ENCODE assay signal across 25 cellular contexts in genomic region chr2:218030409-218031195, GRCh38. TPM values are rescaled to one million over a fixed set of nuclear protein-coding genes. Genes with fewer than 3 reads are reported as not detected.
A peak's percentile ranks its signal among the peaks of the same experiment; 100 is the strongest.
DNase-seq lines count a peak whose midpoint lies in the region; ATAC-seq and TF ChIP-seq lines count a peak whose summit lies in the region.
"Had no signal": no experiment of that assay in that cellular context is flagged by ENCODE, and none has a peak within 500 bp of the region (broad histone marks: within the 10 kb centered on the region; RNA-seq: fewer than 3 reads in every experiment).

No MANE protein-coding gene starts in this region.

- peak; percentile 5 for DNase-seq in activated CD4-positive, alpha-beta T cell treated with anti-CD3 and anti-CD28 coated beads, Interleukin-2, amount 10 ng/mL, durations not matched to agents 7 days and 5 days
- no peak for DNase-seq in activated CD4-positive, alpha-beta T cell treated with anti-CD3 and anti-CD28 coated beads, Interleukin-2, amount 50 U/mL, for 48 hours
- DNase-seq in endodermal cell, result peak; percentile 35
- DNase-seq in retina, result peak; percentile 2
- DNase-seq in SHP77 (lab: John Stamatoyannopoulos, UW), result no peak
- no peak for DNase-seq in NOMO-1 treated with dmso at 0.1 percent for 144 hours (lab: John Stamatoyannopoulos, UW; ENCODE audit: unreplicated experiment)
- DNase-seq: activated CD4-positive, alpha-beta T cell treated with anti-CD3 and anti-CD28 coated beads for 36 hours; CD4-positive, alpha-beta memory T cell; central memory CD4-positive, alpha-beta T cell; DMS153; GDM1; NCI-H510A treated with DMSO at 0.1 percent for 48 hours; T-helper 1 cell; upper lobe of right lung had no signal

- no peak overlapping the region for H3K27ac Mint-ChIP-seq in activated CD4-positive, alpha-beta T cell treated with anti-CD3 and anti-CD28 coated beads, Interleukin-2, amount 10 ng/mL, durations not matched to agents 7 days and 5 days
- H3K27ac Mint-ChIP-seq in endodermal cell, result no peak overlapping the region
- H3K27ac Mint-ChIP-seq: activated CD4-positive, alpha-beta T cell treated with anti-CD3 and anti-CD28 coated beads for 36 hours; activated naive CD8-positive, alpha-beta T cell; CD4-positive, alpha-beta memory T cell; mesothelial cell of epicardium; nephron had no signal

- H3K4me3 ChIP-seq in HEK293 (ENCODE audit: low read depth, low read length), result no peak overlapping the region
- no peak overlapping the region for H3K4me3 ChIP-seq in endodermal cell (ENCODE audit: low read length)
- H3K4me3 ChIP-seq: dorsolateral prefrontal cortex, Peyer's patch, SJSA1, upper lobe of right lung had no signal

- 91 to 95% methylated on average over 6 to 7 of the region's 7 CpGs for WGBS in endodermal cell (ENCODE audit: insufficient coverage in 1 of 2, insufficient read length in 1 of 2), 2 experiments

- POLR2A ChIA-PET in activated CD4-positive, alpha-beta T cell treated with anti-CD3 and anti-CD28 coated beads, Interleukin-2, amount 10 ng/mL, durations not matched to agents 7 days and 5 days (lab: Charles Lee), result no interaction called here
- POLR2A ChIA-PET in HEK293 (lab: Yijun Ruan, JAX), result no interaction called here

- H3K4me3 Mint-ChIP-seq in activated CD4-positive, alpha-beta T cell treated with anti-CD3 and anti-CD28 coated beads, Interleukin-2, amount 10 ng/mL, durations not matched to agents 7 days and 5 days, result no peak overlapping the region
- no peak overlapping the region for H3K4me3 Mint-ChIP-seq in endodermal cell
- H3K4me3 Mint-ChIP-seq: activated CD4-positive, alpha-beta T cell treated with anti-CD3 and anti-CD28 coated beads for 36 hours; activated naive CD8-positive, alpha-beta T cell; CD4-positive, alpha-beta memory T cell; mesothelial cell of epicardium; nephron had no signal

- H3K27ac ChIP-seq in HEK293 (ENCODE audit: extremely low read depth, low read depth, low read length) (no peak overlapping the region), endodermal cell (ENCODE audit: low read depth, low read length) (no peak overlapping the region)
- H3K27ac ChIP-seq: 22Rv1, dorsolateral prefrontal cortex, Peyer's patch, SJSA1, upper lobe of right lung had no signal

- CTCF ChIA-PET in activated CD4-positive, alpha-beta T cell treated with anti-CD3 and anti-CD28 coated beads, Interleukin-2, amount 10 ng/mL, durations not matched to agents 7 days and 5 days (lab: Charles Lee), result no interaction called here
- CTCF ChIA-PET in HEK293 (lab: Yijun Ruan, JAX), result interaction anchor here (2.8 kb wide), 1 partner anchor 245 kb away, joined by 16 read pairs; no protein-coding TSS in a partner anchor

- H3K9me3 ChIP-seq in HEK293 (ENCODE audit: control insufficient read depth, insufficient read depth, low read depth, low read length) (no peaks in the 10 kb centered on the region), endodermal cell (ENCODE audit: control insufficient read depth, low read length) (no peaks in the 10 kb centered on the region)
- H3K9me3 ChIP-seq: Peyer's patch, SJSA1, upper lobe of right lung had no signal

- H3K9ac ChIP-seq in endodermal cell (ENCODE audit: extremely low read depth, low read length, poor library complexity, severe bottlenecking), result no peak overlapping the region

- H3K36me3 ChIP-seq in HEK293 (ENCODE audit: control insufficient read depth in 2 of 2, insufficient read depth in 1 of 2, low read length in 2 of 2) (no peaks in the 10 kb centered on the region), endodermal cell (ENCODE audit: control insufficient read depth, insufficient read depth, low read length) (no peaks in the 10 kb centered on the region)
- H3K36me3 ChIP-seq: Peyer's patch, SJSA1, upper lobe of right lung had no signal

- H3K27me3 Mint-ChIP-seq in activated CD4-positive, alpha-beta T cell treated with anti-CD3 and anti-CD28 coated beads, Interleukin-2, amount 10 ng/mL, durations not matched to agents 7 days and 5 days, result no peaks in the 10 kb centered on the region
- peaks cover 36% of the 10 kb centered on the region for H3K27me3 Mint-ChIP-seq in endodermal cell (ENCODE audit: insufficient read depth)
- H3K27me3 Mint-ChIP-seq: activated CD4-positive, alpha-beta T cell treated with anti-CD3 and anti-CD28 coated beads for 36 hours; activated naive CD8-positive, alpha-beta T cell; CD4-positive, alpha-beta memory T cell had no signal

- H3K4me1 Mint-ChIP-seq in activated CD4-positive, alpha-beta T cell treated with anti-CD3 and anti-CD28 coated beads, Interleukin-2, amount 10 ng/mL, durations not matched to agents 7 days and 5 days, result peaks cover 14% of the 10 kb centered on the region
- H3K4me1 Mint-ChIP-seq in endodermal cell, result peaks cover 8% of the 10 kb centered on the region

- peaks cover 25% of the 10 kb centered on the region for H3K27me3 ChIP-seq in endodermal cell (ENCODE audit: control insufficient read depth, insufficient read depth, low read length, poor library complexity, severe bottlenecking)
- H3K27me3 ChIP-seq: Peyer's patch, SJSA1 had no signal

- TF ChIP-seq CTCF in HEK293 (tag by site-specific recombination; IDR thresholded peaks at IDR 0.05) (no peak), endodermal cell (conservative IDR thresholded peaks at IDR 0.05) (no peak)

- no peak for ATAC-seq in GM18861 (IDR thresholded peaks at IDR 0.05; ENCODE audit: unreplicated experiment)
- ATAC-seq: activated CD4-positive, alpha-beta T cell treated with anti-CD3 and anti-CD28 coated beads for 36 hours; upper lobe of right lung had no signal

- no peaks in the 10 kb centered on the region for H3K9me3 Mint-ChIP-seq in activated CD4-positive, alpha-beta T cell treated with anti-CD3 and anti-CD28 coated beads, Interleukin-2, amount 10 ng/mL, durations not matched to agents 7 days and 5 days
- H3K9me3 Mint-ChIP-seq in endodermal cell, result no peaks in the 10 kb centered on the region
- H3K9me3 Mint-ChIP-seq: CD4-positive, alpha-beta memory T cell; mesothelial cell of epicardium; nephron had no signal

- no peaks in the 10 kb centered on the region for H3K36me3 Mint-ChIP-seq in activated CD4-positive, alpha-beta T cell treated with anti-CD3 and anti-CD28 coated beads, Interleukin-2, amount 10 ng/mL, durations not matched to agents 7 days and 5 days (ENCODE audit: low read depth)
- H3K36me3 Mint-ChIP-seq in endodermal cell (ENCODE audit: low read depth), result no peaks in the 10 kb centered on the region
- H3K36me3 Mint-ChIP-seq: activated naive CD8-positive, alpha-beta T cell; CD4-positive, alpha-beta memory T cell; mesothelial cell of epicardium had no signal

- no peaks in the 10 kb centered on the region for H3K4me1 ChIP-seq in HEK293 (ENCODE audit: control insufficient read depth, insufficient read depth, low read length)
- no peaks in the 10 kb centered on the region for H3K4me1 ChIP-seq in endodermal cell (ENCODE audit: control insufficient read depth, insufficient read depth, low read length)

TF ChIP-seq in HEK293, 187 proteins besides CTCF, POLR2A, EP300 and RAD21:
- TF ChIP-seq ZNF521 (tag by site-specific recombination; IDR thresholded peaks at IDR 0.05) (0 out of 2 replicates have a peak, but pooled peaks have one; percentile 36), ZIC2 (tag by site-specific recombination; IDR thresholded peaks at IDR 0.05) (no peak)

RNA-seq across cellular contexts. Expression of gene TNS1, which starts 27.8 kb away (rescaled TPM):
- 10 to 100 TPM; 11.0 to 13.5 TPM for total RNA-seq in activated CD4-positive, alpha-beta T cell treated with anti-CD3 and anti-CD28 coated beads, Interleukin-2, amount 10 ng/mL, durations not matched to agents 7 days and 5 days
- 1 to 10 TPM; 3.3 to 4.2 TPM for total RNA-seq in endodermal cell
- polyA plus RNA-seq in endodermal cell (2013, experiment 1 of 2), result 5.6 TPM
- polyA plus RNA-seq in endodermal cell (2013, experiment 2 of 2), result 7.2 TPM
- polyA plus RNA-seq: CD4-positive, alpha-beta memory T cell had no signal

RNA-seq across cellular contexts. Expression of gene RUFY4, which starts 38.5 kb away (rescaled TPM):
- 1 to 10 TPM; 2.1 to 2.7 TPM for total RNA-seq in activated CD4-positive, alpha-beta T cell treated with anti-CD3 and anti-CD28 coated beads, Interleukin-2, amount 10 ng/mL, durations not matched to agents 7 days and 5 days
- total RNA-seq in endodermal cell, result under 1 TPM in 1 of 2 donors, not detected in 1; 0.35 TPM
- polyA plus RNA-seq in endodermal cell (2013, experiment 1 of 2), result not detected
- not detected for polyA plus RNA-seq in endodermal cell (2013, experiment 2 of 2)
- total RNA-seq: H4, mesothelial cell of epicardium, SJSA1, upper lobe of right lung had no signal
- polyA plus RNA-seq: aorta had no signal

Comparison
In these comparisons a context has a peak if more than half of its experiments do, and no peak if none do; other contexts are left out.
1. DNase-seq: peak in activated CD4-positive, alpha-beta T cell treated with anti-CD3 and anti-CD28 coated beads, Interleukin-2, amount 10 ng/mL, durations not matched to agents 7 days and 5 days (single experiment), endodermal cell (single experiment) and retina (single experiment); none in activated CD4-positive, alpha-beta T cell treated with anti-CD3 and anti-CD28 coated beads, Interleukin-2, amount 50 U/mL, for 48 hours (0 of 2), SHP77 (0 of 2) and NOMO-1 treated with dmso at 0.1 percent for 144 hours (single experiment).